Comparison of ENCODE assay signal across 8 cellular contexts in the genomic region with DNA sequence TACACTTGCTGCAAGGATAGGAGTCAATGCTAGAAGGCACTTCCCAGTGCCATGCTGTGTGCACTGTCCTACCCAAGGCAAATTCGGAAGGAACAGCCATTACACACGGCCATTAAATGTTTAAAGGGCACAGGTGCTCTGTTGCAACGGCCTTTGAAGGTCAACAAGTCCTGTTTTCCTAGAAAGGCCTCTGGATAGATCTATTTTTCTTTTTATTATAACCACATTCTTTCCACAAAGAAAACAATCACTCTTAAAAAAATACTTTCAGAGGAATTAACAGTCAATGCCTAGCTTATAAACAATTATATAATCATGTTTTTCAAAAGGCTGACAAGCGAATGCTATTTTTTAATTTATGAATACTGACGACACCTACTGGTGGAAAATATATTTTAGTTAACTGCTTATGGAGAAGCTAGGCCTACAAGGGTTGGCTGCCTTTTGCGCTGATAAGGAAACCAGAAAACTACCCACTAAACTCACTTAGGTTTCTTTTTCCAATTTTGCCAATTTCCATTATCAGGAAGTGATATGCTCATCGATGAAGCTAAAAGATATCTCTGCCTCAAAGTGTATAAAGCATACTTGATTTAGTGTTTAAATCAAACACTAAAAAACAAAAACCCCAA. TPM values are rescaled to one million over a fixed set of nuclear protein-coding genes. Genes with fewer than 3 reads are reported as not detected.
A peak's percentile ranks its signal among the peaks of the same experiment; 100 is the strongest.
DNase-seq lines count a peak whose midpoint lies in the region; ATAC-seq and TF ChIP-seq lines count a peak whose summit lies in the region.

No MANE protein-coding gene starts in this region.

- peak; percentile 80 for TF ChIP-seq CTCF in DND-41 (IDR thresholded peaks at IDR 0.05; ENCODE audit: borderline replicate concordance, extremely low read depth, low read length, poor library complexity, severe bottlenecking)

- peak overlapping the region; percentile 62 for H2AFZ ChIP-seq in DND-41 (ENCODE audit: low read depth, low read length)

- peak overlapping the region; percentile 34 to 84; a peak in 3 of 4 replicates for H3K4me3 ChIP-seq in DND-41 (ENCODE audit: low read depth in 1 of 2, low read length in 2 of 2)
- H3K4me3 ChIP-seq in stomach smooth muscle (ENCODE audit: low read length in 2 of 2): peak overlapping the region; percentile 42 to 64

- peaks cover 11% of the 10 kb centered on the region for H4K20me1 ChIP-seq in DND-41 (ENCODE audit: insufficient read depth, low read length)

- ATAC-seq in DND-41 (ENCODE audit: insufficient read depth, low read depth) (peak; percentile 20; the same call in 2 of the 3 replicates), HG03378 (IDR thresholded peaks at IDR 0.05; ENCODE audit: unreplicated experiment) (no peak), HG03354 (IDR thresholded peaks at IDR 0.05; ENCODE audit: poor library complexity, severe bottlenecking, unreplicated experiment) (no peak)

- H3K4me1 ChIP-seq in DND-41 (ENCODE audit: insufficient read depth, low read length) (peaks cover 76% of the 10 kb centered on the region), stomach smooth muscle (ENCODE audit: control insufficient read depth, insufficient read depth, low read length) (peaks cover 23% of the 10 kb centered on the region)

- H3K27me3 ChIP-seq in DND-41 (ENCODE audit: insufficient read depth, low read length, poor library complexity) (no peaks in the 10 kb centered on the region), layer of hippocampus (ENCODE audit: control insufficient read depth, insufficient read depth, low read length) (no peaks in the 10 kb centered on the region), stomach smooth muscle (ENCODE audit: control insufficient read depth in 1 of 2, insufficient read depth in 2 of 2, low read length in 2 of 2) (no peaks in the 10 kb centered on the region)

- peak overlapping the region; percentile 83 for H3K4me2 ChIP-seq in DND-41 (ENCODE audit: insufficient read depth, low read length)

- H3K36me3 ChIP-seq in DND-41 (ENCODE audit: insufficient read depth, low read length): peaks cover 21% of the 10 kb centered on the region
- H3K36me3 ChIP-seq in KOPT-K1 (ENCODE audit: insufficient read depth, low read length): no peaks in the 10 kb centered on the region
- no peaks in the 10 kb centered on the region for H3K36me3 ChIP-seq in stomach smooth muscle (ENCODE audit: control insufficient read depth in 2 of 2, insufficient read depth in 2 of 2, low read length in 2 of 2)

- H3K9me3 ChIP-seq in DND-41 (ENCODE audit: insufficient read depth, low read length, severe bottlenecking) (no peaks in the 10 kb centered on the region), KOPT-K1 (ENCODE audit: insufficient read depth, low read length, poor library complexity, severe bottlenecking) (no peaks in the 10 kb centered on the region), stomach smooth muscle (ENCODE audit: control insufficient read depth in 2 of 2, low read length in 2 of 2) (no peaks in the 10 kb centered on the region)

- peaks cover 81% of the 10 kb centered on the region for H3K79me2 ChIP-seq in DND-41 (ENCODE audit: insufficient read depth, low read length)

- H3K27ac ChIP-seq in DND-41 (ENCODE audit: low read length): peak overlapping the region; percentile 83
- peak overlapping the region; percentile 83 for H3K27ac ChIP-seq in KOPT-K1 (ENCODE audit: low read depth, low read length, poor library complexity, severe bottlenecking)
- H3K27ac ChIP-seq in caudate nucleus (ENCODE audit: low read depth, low read length): peak overlapping the region; percentile 79
- peak overlapping the region; percentile 85 for H3K27ac ChIP-seq in layer of hippocampus (ENCODE audit: low read depth, low read length)
- no peak overlapping the region for H3K27ac ChIP-seq in stomach smooth muscle (ENCODE audit: low read length)

- peak; percentile 66 for DNase-seq in DND-41
- DNase-seq in RPMI7951 (ENCODE audit: low read depth): peak; percentile 65
- peak in 21 of 61 donors; percentile 6 to 77 (median 18) for DNase-seq in caudate nucleus (lab: John Stamatoyannopoulos, UW)

- H3K9ac ChIP-seq in DND-41 (ENCODE audit: low read depth, low read length) (peak overlapping the region; percentile 75), stomach smooth muscle (ENCODE audit: low read length in 2 of 2) (peak overlapping the region in 1 of 2 donors; percentile 7)

RNA-seq across cellular contexts. Expression of a gene that starts 2.4 kb away (rescaled TPM):
- total RNA-seq in RPMI7951 (2014; rRNA removed; shearing (Covaris generic)): 9.8 and 14.5 TPM in 2 replicates
